In the genomic region with DNA sequence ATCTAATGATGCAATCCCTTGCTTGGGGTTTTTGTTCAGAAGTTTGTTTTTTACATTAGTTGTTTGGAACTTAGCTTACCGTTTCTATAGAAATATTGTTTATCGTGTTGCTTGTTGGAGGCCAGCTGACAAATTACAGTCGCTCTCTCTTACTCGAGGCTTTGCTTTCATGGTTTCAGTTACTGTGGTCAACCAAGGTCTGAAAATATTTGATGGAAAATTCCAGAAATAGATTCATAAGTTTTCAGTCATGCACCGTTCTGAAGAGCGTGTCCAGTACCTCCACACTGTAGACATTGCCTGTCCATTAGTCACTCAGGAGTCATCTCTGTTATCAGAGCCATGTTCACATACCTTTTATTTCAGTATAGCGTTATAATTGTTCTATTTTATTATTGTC, we compare ENCODE assay signal across 14 cellular contexts. TPM values are rescaled to one million over a fixed set of nuclear protein-coding genes. Genes with fewer than 3 reads are reported as not detected.
A peak's percentile ranks its signal among the peaks of the same experiment; 100 is the strongest.
DNase-seq lines count a peak whose midpoint lies in the region; ATAC-seq and TF ChIP-seq lines count a peak whose summit lies in the region.
"Had no signal": no experiment of that assay in that cellular context is flagged by ENCODE, and none has a peak within 500 bp of the region (broad histone marks: within the 10 kb centered on the region; RNA-seq: fewer than 3 reads in every experiment).

No MANE protein-coding gene starts in this region.

- H3K27me3 ChIP-seq in AG04450 (ENCODE audit: control insufficient read depth, insufficient read depth, low read length) (no peaks in the 10 kb centered on the region), RWPE2 (ENCODE audit: insufficient read depth, poor library complexity, severe bottlenecking) (no peaks in the 10 kb centered on the region), foreskin keratinocyte (no peaks in the 10 kb centered on the region), stomach (no peaks in the 10 kb centered on the region)
- H3K27me3 ChIP-seq: body of pancreas, esophagus squamous epithelium, right atrium auricular region had no signal

- no peak for TF ChIP-seq CTCF in AG04450 (IDR thresholded peaks at IDR 0.05; ENCODE audit: low read depth, low read length)
- no peak for TF ChIP-seq CTCF in HFFc6 (IDR thresholded peaks at IDR 0.05)
- TF ChIP-seq CTCF in RWPE2 (IDR thresholded peaks at IDR 0.05; ENCODE audit: poor library complexity, severe bottlenecking): no peak
- TF ChIP-seq CTCF in foreskin keratinocyte (conservative IDR thresholded peaks at IDR 0.05): no peak
- TF ChIP-seq CTCF in mesothelial cell of epicardium (IDR thresholded peaks at IDR 0.05; ENCODE audit: unreplicated experiment): no peak
- TF ChIP-seq CTCF in stomach (IDR thresholded peaks at IDR 0.05): no peak

- H3K36me3 Mint-ChIP-seq in HFFc6 (ENCODE audit: low read depth) (peaks cover 57% of the 10 kb centered on the region), mesothelial cell of epicardium (peaks cover 45% of the 10 kb centered on the region)

- CTCF ChIA-PET in AG04450 (lab: Charles Lee): no interaction called here

- H3K27ac ChIP-seq in AG04450 (ENCODE audit: low read depth, low read length) (peak overlapping the region; percentile 43), RWPE2 (ENCODE audit: poor library complexity, severe bottlenecking) (peak overlapping the region; percentile 46), foreskin keratinocyte (no peak overlapping the region), stomach (no peak overlapping the region)
- H3K27ac ChIP-seq: body of pancreas, esophagus squamous epithelium, right atrium auricular region had no signal

- no peak for TF ChIP-seq EP300 in stomach (IDR thresholded peaks at IDR 0.05)

- WGBS in stomach, 5 donors: 81 to 88% (median 86%) methylated on average over 7 of the region's 7 CpGs

- peaks cover 4% of the 10 kb centered on the region for H3K27me3 Mint-ChIP-seq in HFFc6 (ENCODE audit: insufficient read depth)
- no peaks in the 10 kb centered on the region for H3K27me3 Mint-ChIP-seq in mesothelial cell of epicardium (ENCODE audit: low read depth)

- intact Hi-C loops in stomach (cut with DNase I; ENCODE audit: low total_unique reads): no loop called here

- H3K4me1 Mint-ChIP-seq in HFFc6 (ENCODE audit: low read depth) (peaks cover 34% of the 10 kb centered on the region), mesothelial cell of epicardium (peaks cover 5% of the 10 kb centered on the region)

- peak; percentile 26 for DNase-seq in AG04450 (ENCODE audit: low read depth, low spot score)
- peak; percentile 71 for DNase-seq in HFFc6
- DNase-seq in RWPE2 (ENCODE audit: low spot score): no peak
- peak; percentile 46 to 71 for DNase-seq in foreskin keratinocyte
- DNase-seq in mesothelial cell of epicardium (ENCODE audit: low spot score in 2 of 2, unreplicated experiment in 2 of 2): no peak
- DNase-seq in stimulated activated naive CD4-positive, alpha-beta T cell treated with Interleukin-2 at 50 U/mL for 16 hours (lab: John Stamatoyannopoulos, UW): no peak
- no peak for DNase-seq in NCI-H1436 treated with DMSO at 0.1 percent for 48 hours (lab: John Stamatoyannopoulos, UW)
- no peak for DNase-seq in stomach
- DNase-seq: body of pancreas; CD8-positive, alpha-beta T cell; esophagus squamous epithelium; left ventricle myocardium superior; NCI-H2029 had no signal

- ATAC-seq in RWPE2 (ENCODE audit: low read depth): peak; percentile 87
- ATAC-seq in foreskin keratinocyte: peak; percentile 75
- ATAC-seq: body of pancreas; CD8-positive, alpha-beta T cell; left ventricle myocardium superior had no signal

- H3K9me3 Mint-ChIP-seq in HFFc6: no peaks in the 10 kb centered on the region
- H3K9me3 Mint-ChIP-seq in mesothelial cell of epicardium: no peaks in the 10 kb centered on the region
- H3K9me3 Mint-ChIP-seq: CD8-positive, alpha-beta T cell had no signal

- peak overlapping the region; percentile 75 for H3K27ac Mint-ChIP-seq in HFFc6
- H3K27ac Mint-ChIP-seq in mesothelial cell of epicardium: no peak overlapping the region
- H3K27ac Mint-ChIP-seq: CD8-positive, alpha-beta T cell had no signal

- H3K36me3 ChIP-seq in RWPE2 (ENCODE audit: low read depth) (peaks cover 16% of the 10 kb centered on the region), stomach (peaks cover 6 to 82% (median 73%) of the 10 kb centered on the region in 4 donors)

- no peak overlapping the region for H3K4me3 ChIP-seq in AG04450 (ENCODE audit: low read depth, low read length)
- no peak overlapping the region for H3K4me3 ChIP-seq in RWPE2 (ENCODE audit: severe bottlenecking)
- H3K4me3 ChIP-seq in stomach: no peak overlapping the region
- H3K4me3 ChIP-seq: body of pancreas, esophagus squamous epithelium, right atrium auricular region had no signal

- H3K4me1 ChIP-seq in RWPE2 (ENCODE audit: insufficient read depth, poor library complexity, severe bottlenecking) (peaks cover 5% of the 10 kb centered on the region), foreskin keratinocyte (no peaks in the 10 kb centered on the region), stomach (peaks cover 0 to 4% (median 0%) of the 10 kb centered on the region in 4 donors)
- H3K4me1 ChIP-seq: body of pancreas had no signal

- no peak for TF ChIP-seq POLR2A in stomach (IDR thresholded peaks at IDR 0.05)

- H3K4me3 Mint-ChIP-seq in HFFc6: no peak overlapping the region; the same call in 1 of the 2 replicates
- no peak overlapping the region for H3K4me3 Mint-ChIP-seq in mesothelial cell of epicardium
- H3K4me3 Mint-ChIP-seq: CD8-positive, alpha-beta T cell had no signal

- POLR2A ChIA-PET in AG04450 (lab: Yijun Ruan, JAX): no interaction called here

- H3K9me3 ChIP-seq in AG04450 (ENCODE audit: control insufficient read depth, insufficient read depth, low read length) (no peaks in the 10 kb centered on the region), RWPE2 (ENCODE audit: severe bottlenecking) (no peaks in the 10 kb centered on the region), stomach (no peaks in the 10 kb centered on the region)
- H3K9me3 ChIP-seq: body of pancreas, esophagus squamous epithelium, right atrium auricular region had no signal

RNA-seq across cellular contexts. Expression of a gene that starts 47.9 kb away (rescaled TPM):
- 39.1 and 68.1 TPM in 2 replicates for polyA plus RNA-seq in AG04450 (2011; rRNA removed)
- polyA minus RNA-seq in AG04450 (2011; rRNA and poly(A)+ RNA removed): 6.3 and 18.7 TPM in 2 replicates
- total RNA-seq in HFFc6 (2021; fragmentation: NEBNext Ultra II Directional; extraction: Animal tissue kit (Norgen Biotek cat#: 25700)): 100 to 1,000 TPM in 5 of 6 experiments, 10 to 100 TPM in 1; 76.7 to 144 (median 132) TPM
- 125 and 154 TPM in 2 replicates for total RNA-seq in foreskin keratinocyte
- 58.0 and 78.7 TPM in 2 replicates for polyA plus RNA-seq in foreskin keratinocyte
- total RNA-seq in mesothelial cell of epicardium: 77.8 to 87.5 TPM (median 79.5 TPM) in 3 replicates
- total RNA-seq in stomach: 100 to 1,000 TPM; 109 to 189 (median 146) TPM
- 10 to 100 TPM; 35.4 to 59.6 (median 48.4) TPM for polyA plus RNA-seq in stomach

Comparison
In these comparisons a context has a peak if more than half of its experiments do, and no peak if none do; other contexts are left out.
1. DNase-seq: peak in AG04450 (single experiment), HFFc6 (single experiment) and foreskin keratinocyte (2 of 2); none in RWPE2 (single experiment), mesothelial cell of epicardium (0 of 2), stimulated activated naive CD4-positive, alpha-beta T cell treated with Interleukin-2 at 50 U/mL for 16 hours (single experiment), NCI-H1436 treated with DMSO at 0.1 percent for 48 hours (single experiment) and stomach (single experiment).
2. H3K27ac ChIP-seq: peak in AG04450 (single experiment) and RWPE2 (single experiment); none in foreskin keratinocyte (single experiment) and stomach (0 of 5).